Comparison of ENCODE assay signal across 22 cellular contexts in the genomic region with DNA sequence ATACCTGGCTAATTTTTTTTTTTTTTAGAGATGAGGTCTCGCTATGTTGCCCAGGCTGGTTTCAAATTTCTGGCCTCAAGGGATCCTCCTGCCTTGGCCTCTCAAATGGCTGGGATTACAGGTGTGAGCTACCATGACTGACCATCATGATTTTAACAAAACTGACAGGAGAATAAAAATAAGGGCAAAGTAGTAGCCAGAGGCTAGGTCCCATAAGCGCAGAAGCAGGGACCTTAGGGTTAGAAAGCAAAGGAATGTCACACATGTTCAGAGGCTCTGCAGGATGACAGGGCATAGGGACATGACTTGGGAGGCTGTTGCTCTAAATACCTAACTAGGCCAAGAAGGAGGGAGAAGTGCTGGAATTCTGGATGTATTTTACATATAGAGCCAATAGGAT. TPM values are rescaled to one million over a fixed set of nuclear protein-coding genes. Genes with fewer than 3 reads are reported as not detected.
A peak's percentile ranks its signal among the peaks of the same experiment; 100 is the strongest.
DNase-seq lines count a peak whose midpoint lies in the region; ATAC-seq, FAIRE-seq and TF ChIP-seq lines count a peak whose summit lies in the region.
"Had no signal": no experiment of that assay in that cellular context is flagged by ENCODE, and none has a peak within 500 bp of the region (broad histone marks: within the 10 kb centered on the region; RNA-seq: fewer than 3 reads in every experiment).

No MANE protein-coding gene starts in this region.

- TF ChIP-seq EP300 in K562 (IDR thresholded peaks at IDR 0.05; ENCODE audit: low read length) = no peak

- H3K4me2 ChIP-seq in K562 (ENCODE audit: insufficient read depth, low read length) = no peak overlapping the region
- H3K4me2 ChIP-seq in mesenchymal stem cell (ENCODE audit: low read length, poor library complexity, severe bottlenecking) = no peak overlapping the region
- H3K4me2 ChIP-seq in neural progenitor cell = no peak overlapping the region
- H3K4me2 ChIP-seq: GM23338 had no signal

- ATAC-seq in K562 (no peak), HG03460 (IDR thresholded peaks at IDR 0.05; ENCODE audit: unreplicated experiment) (no peak), HG03457 (IDR thresholded peaks at IDR 0.05; ENCODE audit: unreplicated experiment) (no peak)

- H3K4me3 Mint-ChIP-seq in HFFc6 = peak overlapping the region; percentile 18; the same call in 1 of the 2 replicates
- H3K4me3 Mint-ChIP-seq in neural progenitor cell = no peak overlapping the region
- H3K4me3 Mint-ChIP-seq: CD4-positive, alpha-beta T cell; dendritic cell treated with granulocyte-macrophage colony-stimulating factor and Interleukin-4, amounts not matched to agents 40 ng/mL and 50 ng/mL, for 4 days; GM23338; T-helper 1 cell treated with Interleukin-12 subunit alpha and Interleukin-12 subunit beta and Interleukin-4 antibody, amounts not matched to agents 30 μg/mL and 1 μg/mL, for 36 hours had no signal

- no peak for TF ChIP-seq RAD21 in K562 (CRISPR knock-in tag; conservative IDR thresholded peaks at IDR 0.05 in 1 of 2, IDR thresholded peaks at IDR 0.05 in 1 of 2)

- intact Hi-C loops in K562 (cut with micrococcal nuclease) (no loop called here), tibial artery (cut with DNase I; ENCODE audit: low total_unique reads) (no loop called here)

- H3K9me3 Mint-ChIP-seq in HFFc6 = no peaks in the 10 kb centered on the region
- H3K9me3 Mint-ChIP-seq in neural progenitor cell = no peaks in the 10 kb centered on the region
- H3K9me3 Mint-ChIP-seq: CD4-positive, alpha-beta T cell; dendritic cell treated with granulocyte-macrophage colony-stimulating factor and Interleukin-4, amounts not matched to agents 40 ng/mL and 50 ng/mL, for 4 days; GM23338; T-helper 1 cell treated with Interleukin-12 subunit alpha and Interleukin-12 subunit beta and Interleukin-4 antibody, amounts not matched to agents 30 μg/mL and 1 μg/mL, for 36 hours had no signal

- no peaks in the 10 kb centered on the region for H3K36me3 Mint-ChIP-seq in HFFc6 (ENCODE audit: low read depth)
- H3K36me3 Mint-ChIP-seq in neural progenitor cell = no peaks in the 10 kb centered on the region

- no peak overlapping the region for H2AFZ ChIP-seq in K562 (ENCODE audit: low read depth, low read length)
- no peak overlapping the region for H2AFZ ChIP-seq in mesenchymal stem cell (ENCODE audit: low read depth, low read length)
- H2AFZ ChIP-seq in neural progenitor cell (replicated peaks) = no peak overlapping the region
- H2AFZ ChIP-seq: GM23338 had no signal

- no peak for DNase-seq in HFFc6
- DNase-seq in K562 (ENCODE audit: extremely low read depth in 1 of 4, low spot score in 3 of 4) = no peak
- no peak for DNase-seq in mesenchymal stem cell
- no peak for DNase-seq in tibial artery
- no peak for DNase-seq in neural progenitor cell (ENCODE audit: low spot score)
- DNase-seq: activated CD4-positive, alpha-beta T cell treated with anti-CD3 and anti-CD28 coated beads for 4 hours; activated naive CD4-positive, alpha-beta T cell; activated T-cell treated with anti-CD3 and anti-CD28 coated beads, Interleukin-2, amount 50 U/mL, for 48 hours; caudate nucleus; CD4-positive, alpha-beta T cell; NCI-H1092; stimulated activated CD4-positive, alpha-beta T cell treated with anti-CD3 and anti-CD28 coated beads, Interleukin-4, amount 100 ng/mL, for 1 hour; stimulated activated naive CD4-positive, alpha-beta T cell treated with Interleukin-2 at 50 U/mL for 16 hours had no signal

- in situ Hi-C loops in K562 (cut with MboI) = no loop called here

- H3K9me3 ChIP-seq in K562 (replicated peaks; ENCODE audit: control insufficient read depth, insufficient read depth, low read depth, low read length) (no peaks in the 10 kb centered on the region), mesenchymal stem cell (ENCODE audit: control insufficient read depth, low read length) (no peaks in the 10 kb centered on the region), tibial artery (no peaks in the 10 kb centered on the region), neural progenitor cell (ENCODE audit: low read depth) (no peaks in the 10 kb centered on the region)
- H3K9me3 ChIP-seq: thoracic aorta had no signal

- no peaks in the 10 kb centered on the region for H3K79me2 ChIP-seq in K562 (ENCODE audit: control insufficient read depth, insufficient read depth, low read length)
- H3K79me2 ChIP-seq in neural progenitor cell (ENCODE audit: low read depth) = no peaks in the 10 kb centered on the region

- no peaks in the 10 kb centered on the region for H3K27me3 ChIP-seq in K562 (ENCODE audit: control insufficient read depth in 2 of 2, insufficient read depth in 2 of 2, low read length in 2 of 2)
- H3K27me3 ChIP-seq in mesenchymal stem cell (ENCODE audit: control insufficient read depth in 1 of 2, insufficient read depth in 1 of 2, low read length in 2 of 2) = no peaks in the 10 kb centered on the region
- H3K27me3 ChIP-seq in tibial artery = no peaks in the 10 kb centered on the region
- H3K27me3 ChIP-seq in neural progenitor cell = no peaks in the 10 kb centered on the region

- no peak overlapping the region for H3K4ac ChIP-seq in mesenchymal stem cell (ENCODE audit: low read depth in 1 of 2, low read length in 2 of 2)

- H3K27me3 Mint-ChIP-seq in HFFc6 (ENCODE audit: insufficient read depth) = peaks cover 6% of the 10 kb centered on the region; the same call in 1 of the 2 replicates
- no peaks in the 10 kb centered on the region for H3K27me3 Mint-ChIP-seq in neural progenitor cell (ENCODE audit: insufficient read depth, low read depth)
- H3K27me3 Mint-ChIP-seq: CD4-positive, alpha-beta T cell; dendritic cell treated with granulocyte-macrophage colony-stimulating factor and Interleukin-4, amounts not matched to agents 40 ng/mL and 50 ng/mL, for 4 days had no signal

- peaks cover 2% of the 10 kb centered on the region for H3K79me1 ChIP-seq in mesenchymal stem cell (replicated peaks; ENCODE audit: low read length, poor library complexity, severe bottlenecking)

- no peak for TF ChIP-seq POLR2A in K562 (conservative IDR thresholded peaks at IDR 0.05)

- H2BK5ac ChIP-seq in mesenchymal stem cell (ENCODE audit: low read depth, low read length, poor library complexity, severe bottlenecking) = no peak overlapping the region

- peaks cover 7% of the 10 kb centered on the region for H3F3A ChIP-seq in neural progenitor cell (ENCODE audit: low read depth)

- no peak overlapping the region for H3K14ac ChIP-seq in mesenchymal stem cell (ENCODE audit: low read length in 2 of 2)

- POLR2A ChIA-PET in K562 (lab: Yijun Ruan, JAX) = interaction anchor here (0.8 to 0.9 kb wide), 2 partner anchors 23 to 50 kb away, joined by 3 read pairs; no protein-coding TSS in a partner anchor

- no TSS peak for BruUV-seq in K562 (replicated peaks; lab: Mats Ljungman, UMichigan)

- peak overlapping the region; percentile 59; the same call in 1 of the 3 replicates for H3K27ac ChIP-seq in K562 (ENCODE audit: extremely low read depth, low read depth, low read length)
- H3K27ac ChIP-seq in mesenchymal stem cell (ENCODE audit: low read length, poor library complexity, severe bottlenecking) = no peak overlapping the region
- peak overlapping the region; percentile 26 to 41 for H3K27ac ChIP-seq in tibial artery
- H3K27ac ChIP-seq in neural progenitor cell = no peak overlapping the region
- H3K27ac ChIP-seq: SK-N-MC had no signal

- H4K91ac ChIP-seq in mesenchymal stem cell (ENCODE audit: low read length) = no peak overlapping the region

- peaks cover 17% of the 10 kb centered on the region for H3K4me1 Mint-ChIP-seq in HFFc6 (ENCODE audit: low read depth)
- H3K4me1 Mint-ChIP-seq in neural progenitor cell = peaks cover 24% of the 10 kb centered on the region

- H3K18ac ChIP-seq in mesenchymal stem cell (ENCODE audit: low read depth in 1 of 2, low read length in 2 of 2) = no peak overlapping the region

- no peaks in the 10 kb centered on the region for H3K9me1 ChIP-seq in K562 (ENCODE audit: control insufficient read depth, insufficient read depth, low read length)

- H4K8ac ChIP-seq in mesenchymal stem cell (ENCODE audit: low read length) = no peak overlapping the region

- H4K20me1 ChIP-seq in K562 (replicated peaks; ENCODE audit: control insufficient read depth, insufficient read depth, low read length) = no peaks in the 10 kb centered on the region; the same call in 1 of the 2 replicates
- no peaks in the 10 kb centered on the region for H4K20me1 ChIP-seq in neural progenitor cell (ENCODE audit: low read depth)

- H3K27ac Mint-ChIP-seq in HFFc6 (peak overlapping the region; percentile 93), neural progenitor cell (no peak overlapping the region)
- H3K27ac Mint-ChIP-seq: CD4-positive, alpha-beta T cell; dendritic cell treated with granulocyte-macrophage colony-stimulating factor and Interleukin-4, amounts not matched to agents 40 ng/mL and 50 ng/mL, for 4 days; T-helper 1 cell treated with Interleukin-12 subunit alpha and Interleukin-12 subunit beta and Interleukin-4 antibody, amounts not matched to agents 30 μg/mL and 1 μg/mL, for 36 hours had no signal

- H3K9ac ChIP-seq in K562 (ENCODE audit: insufficient read depth in 1 of 2, low read depth in 2 of 2, low read length in 2 of 2) = no peak overlapping the region
- H3K9ac ChIP-seq in mesenchymal stem cell (ENCODE audit: low read length) = peak overlapping the region; percentile 43
- H3K9ac ChIP-seq in neural progenitor cell = no peak overlapping the region

- H3K4me1 ChIP-seq in K562 (replicated peaks in 1 of 2; ENCODE audit: control insufficient read depth in 2 of 2, insufficient read depth in 2 of 2, low read length in 2 of 2) (peaks cover 11 to 23% of the 10 kb centered on the region in 2 experiments), mesenchymal stem cell (ENCODE audit: control insufficient read depth, insufficient read depth, low read depth, low read length) (peaks cover 10% of the 10 kb centered on the region), tibial artery (peaks cover 0 to 17% (median 11%) of the 10 kb centered on the region in 4 donors), neural progenitor cell (peaks cover 5% of the 10 kb centered on the region)

- H3K4me3 ChIP-seq in K562 = no peak overlapping the region
- no peak overlapping the region for H3K4me3 ChIP-seq in mesenchymal stem cell (ENCODE audit: insufficient read depth in 1 of 2, low read depth in 1 of 2, low read length in 2 of 2)
- H3K4me3 ChIP-seq in tibial artery = no peak overlapping the region
- no peak overlapping the region for H3K4me3 ChIP-seq in neural progenitor cell
- H3K4me3 ChIP-seq: GM23338, SK-N-MC, thoracic aorta had no signal

- CTCF ChIA-PET in K562 (lab: Yijun Ruan, JAX; ENCODE audit: low intra/inter-chr PET ratio) = no interaction called here

- TF ChIP-seq CTCF in HFFc6 (IDR thresholded peaks at IDR 0.05) (no peak), K562 (IDR thresholded peaks at IDR 0.05 in 2 of 3, conservative IDR thresholded peaks at IDR 0.05 in 1 of 3; ENCODE audit: insufficient read depth in 2 of 3, low read depth in 1 of 3, low read length in 3 of 3) (no peak), tibial artery (IDR thresholded peaks at IDR 0.05) (no peak), neural progenitor cell (IDR thresholded peaks at IDR 0.05) (no peak)

- H3K36me3 ChIP-seq in K562 (ENCODE audit: control insufficient read depth, insufficient read depth, low read length) (no peaks in the 10 kb centered on the region), mesenchymal stem cell (ENCODE audit: control insufficient read depth in 1 of 2, insufficient read depth in 2 of 2, low read depth in 1 of 2, low read length in 2 of 2) (no peaks in the 10 kb centered on the region), tibial artery (no peaks in the 10 kb centered on the region), neural progenitor cell (no peaks in the 10 kb centered on the region)
- H3K36me3 ChIP-seq: thoracic aorta had no signal

- H2BK12ac ChIP-seq in mesenchymal stem cell (ENCODE audit: low read length in 2 of 2) = no peak overlapping the region

- H3K23ac ChIP-seq in mesenchymal stem cell (ENCODE audit: low read length in 2 of 2) = no peak overlapping the region

- FAIRE-seq in K562 (lab: Jason Lieb, UNC) = no peak
- FAIRE-seq: endometrium, kidney had no signal

- no peak overlapping the region for H2BK120ac ChIP-seq in mesenchymal stem cell (ENCODE audit: low read depth, low read length)

- 79% methylated on average over 2 of the region's 2 CpGs for whole genome bisulfite sequencing in K562 (ENCODE audit: insufficient coverage, low coverage, missing lambda C conversion rate)
- 98% methylated on average over 2 of the region's 2 CpGs for WGBS in mesenchymal stem cell

- no peak overlapping the region for H2AK5ac ChIP-seq in mesenchymal stem cell (ENCODE audit: low read length, severe bottlenecking)

- no peak overlapping the region for H2BK15ac ChIP-seq in mesenchymal stem cell (ENCODE audit: low read depth, poor library complexity, severe bottlenecking)

RNA-seq across cellular contexts. Expression of gene LIMK1, which starts 5.1 kb away (rescaled TPM):
- 10 to 100 TPM; 57.8 to 75.6 (median 67.2) TPM for total RNA-seq in HFFc6 (2021; fragmentation: NEBNext Ultra II Directional; extraction: Animal tissue kit (Norgen Biotek cat#: 25700))
- total RNA-seq in K562 (2011; cell fraction: chromatin; rRNA removed; ENCODE audit: low replicate concordance) = 23.2 and 66.1 TPM in 2 replicates
- 28.6 and 29.9 TPM in 2 replicates for total RNA-seq in K562 (2011; cell fraction: nucleolus; rRNA removed)
- 24.9 and 30.2 TPM in 2 replicates for total RNA-seq in K562 (2011; cell fraction: nucleoplasm; rRNA removed)
- total RNA-seq in K562 (2014; rRNA removed) = 21.1 and 23.1 TPM in 2 replicates
- 5.1 and 6.4 TPM in 2 replicates for total RNA-seq in K562 (2014; rRNA removed; fragmentation: Illumina TruSeq; extraction: Trizol)
- total RNA-seq in K562 (2015; rRNA removed; fragmentation: Illumina TruSeq; extraction: Trizol) = 15.0 and 16.0 TPM in 2 replicates
- total RNA-seq in K562 (2021) = 29.0 and 30.0 TPM in 2 replicates
- 14.3 and 17.7 TPM in 2 replicates for polyA plus RNA-seq in K562 (2011; rRNA removed)
- 17.9 and 46.8 TPM in 2 replicates for polyA plus RNA-seq in K562 (2011; cell fraction: cytosol; rRNA removed)
- 22.4 and 50.0 TPM in 2 replicates for polyA plus RNA-seq in K562 (2011; cell fraction: nucleus; rRNA removed)
- polyA plus RNA-seq in K562 (2012) = 18.8 and 23.1 TPM in 2 replicates
- 24.5 and 36.9 TPM in 2 replicates for polyA plus RNA-seq in K562 (2014; fragmentation: Illumina TruSeq; extraction: Trizol)
- under 1 TPM; 0.14 to 0.38 TPM for polyA plus RNA-seq in K562 (2014; fragmentation: Nextera tagmentation; extraction: Ambion mirVana)
- polyA plus RNA-seq in K562 (2014; rRNA removed) = 15.9 and 18.1 TPM in 2 replicates
- polyA minus RNA-seq in K562 (2011; rRNA and poly(A)+ RNA removed) = 6.9 and 18.5 TPM in 2 replicates
- polyA minus RNA-seq in K562 (2011; cell fraction: cytosol; rRNA and poly(A)+ RNA removed) = 15.1 and 16.3 TPM in 2 replicates
- 6.2 and 7.5 TPM in 2 replicates for polyA minus RNA-seq in K562 (2011; cell fraction: nucleus; rRNA and poly(A)+ RNA removed)
- polyA plus RNA-seq in mesenchymal stem cell (2013, experiment 1 of 2) = 54.8 TPM
- polyA plus RNA-seq in mesenchymal stem cell (2013, experiment 2 of 2) = 54.9 TPM
- 29.9 and 66.6 TPM in 2 replicates for total RNA-seq in neural progenitor cell (ENCODE audit: low replicate concordance)

RNA-seq across cellular contexts. Expression of gene ELN, which starts 50.5 kb away (rescaled TPM):
- total RNA-seq in HFFc6 (2021; fragmentation: NEBNext Ultra II Directional; extraction: Animal tissue kit (Norgen Biotek cat#: 25700)) = 10 to 100 TPM in 5 of 6 experiments, 1 to 10 TPM in 1; 4.7 to 25.8 (median 19.1) TPM
- total RNA-seq in K562 (2011; cell fraction: chromatin; rRNA removed; ENCODE audit: low replicate concordance) = not detected in 2 replicates
- not detected in 2 replicates for total RNA-seq in K562 (2011; cell fraction: nucleolus; rRNA removed)
- not detected in 2 replicates for total RNA-seq in K562 (2011; cell fraction: nucleoplasm; rRNA removed)
- total RNA-seq in K562 (2014; rRNA removed) (not detected in 2 replicates), K562 (2014; rRNA removed; fragmentation: Illumina TruSeq; extraction: Trizol) (not detected in 2 replicates), K562 (2015; rRNA removed; fragmentation: Illumina TruSeq; extraction: Trizol) (not detected in 2 replicates), K562 (2021) (0.20 TPM in 2 replicates), neural progenitor cell (ENCODE audit: low replicate concordance) (0.47 and 1.1 TPM in 2 replicates)
- polyA plus RNA-seq in K562 (2011; rRNA removed) (not detected in 2 replicates), K562 (2014; fragmentation: Illumina TruSeq; extraction: Trizol) (not detected in 2 replicates), K562 (2014; fragmentation: Nextera tagmentation; extraction: Ambion mirVana) (not detected), K562 (2014; rRNA removed) (not detected in 2 replicates)
- polyA plus RNA-seq in K562 (2011; cell fraction: cytosol; rRNA removed) = 0.01 TPM in 1 of 2 replicates, not detected in the other
- not detected in 2 replicates for polyA plus RNA-seq in K562 (2011; cell fraction: nucleus; rRNA removed)
- polyA plus RNA-seq in K562 (2012) = 0.14 TPM in 1 of 2 replicates, not detected in the other
- polyA minus RNA-seq in K562 (2011; rRNA and poly(A)+ RNA removed) = not detected in 2 replicates
- not detected in 2 replicates for polyA minus RNA-seq in K562 (2011; cell fraction: cytosol; rRNA and poly(A)+ RNA removed)
- not detected in 2 replicates for polyA minus RNA-seq in K562 (2011; cell fraction: nucleus; rRNA and poly(A)+ RNA removed)
- polyA plus RNA-seq in mesenchymal stem cell (2013, experiment 1 of 2) = 0.18 TPM
- polyA plus RNA-seq in mesenchymal stem cell (2013, experiment 2 of 2) = 0.11 TPM
- total RNA-seq: CD4-positive, alpha-beta T cell had no signal

Comparison
In these comparisons a context has a peak if more than half of its experiments do, and no peak if none do; other contexts are left out.
1. H3K27ac ChIP-seq: peak in K562 (single experiment) and tibial artery (2 of 2); none in mesenchymal stem cell (single experiment) and neural progenitor cell (single experiment).